Comparison of ENCODE assay signal across 23 cellular contexts in genomic region chr2:99485411-99485810, GRCh38. TPM values are rescaled to one million over a fixed set of nuclear protein-coding genes. Genes with fewer than 3 reads are reported as not detected.
A peak's percentile ranks its signal among the peaks of the same experiment; 100 is the strongest.
DNase-seq lines count a peak whose midpoint lies in the region; ATAC-seq and TF ChIP-seq lines count a peak whose summit lies in the region.
"Had no signal": no experiment of that assay in that cellular context is flagged by ENCODE, and none has a peak within 500 bp of the region (broad histone marks: within the 10 kb centered on the region; RNA-seq: fewer than 3 reads in every experiment).

No MANE protein-coding gene starts in this region.

- no peak for ATAC-seq in aorta (ENCODE audit: low FRiP score)
- ATAC-seq: stimulated activated memory B cell treated with anti-CD40 and anti-IgM and Interleukin-4, amounts not matched to agents 10 μg/mL and 1 μg/mL and 100 μg/mL, for 72 hours; upper lobe of right lung had no signal

- no peaks in the 10 kb centered on the region for H3K36me3 Mint-ChIP-seq in neural crest cell (ENCODE audit: low read depth)
- H3K36me3 Mint-ChIP-seq: immature natural killer cell had no signal

- no peak for TF ChIP-seq CTCF in neural crest cell (conservative IDR thresholded peaks at IDR 0.05)
- no peak for TF ChIP-seq CTCF in transverse colon (IDR thresholded peaks at IDR 0.05)

- intact Hi-C loops in aorta (cut with DNase I): loop anchor here in 1 of 2 donors (10.0 kb wide), 1 partner anchor 51 kb away; no protein-coding TSS in a partner anchor
- intact Hi-C loops in transverse colon (cut with DNase I; ENCODE audit: low total_unique reads): no loop called here

- in situ Hi-C loops in transverse colon (cut with MboI; ENCODE audit: low pct_ligation_motif_present in 1 of 4, low pct_unique_long_range_greater_than_20kb in 1 of 4, low sequenced_read_pairs in 3 of 4): loop anchor here in 3 of 4 donors (25.0 kb wide), 2 partner anchors 148 to 298 kb away; partner anchors contain the start of genes MITD1 (in 3 of the 3), MRPL30 (in 3 of the 3), EIF5B (in 2 of the 3) and TXNDC9 (in 2 of the 3)

- H3K9ac ChIP-seq in HUES6 (ENCODE audit: low read length): no peak overlapping the region
- H3K9ac ChIP-seq in adipocyte (ENCODE audit: low read length): no peak overlapping the region

- H3K9me3 ChIP-seq in HUES6 (ENCODE audit: control insufficient read depth, insufficient read depth, low read depth, low read length) (no peaks in the 10 kb centered on the region), adipocyte (ENCODE audit: control insufficient read depth, low read length) (no peaks in the 10 kb centered on the region), aorta (ENCODE audit: control insufficient read depth, low read length) (no peaks in the 10 kb centered on the region), transverse colon (no peaks in the 10 kb centered on the region)
- H3K9me3 ChIP-seq: esophagus squamous epithelium, SJSA1, upper lobe of right lung had no signal

- TF ChIP-seq EP300 in transverse colon (IDR thresholded peaks at IDR 0.05; ENCODE audit: low read depth): no peak

- no peaks in the 10 kb centered on the region for H3K27me3 ChIP-seq in HUES6 (ENCODE audit: control insufficient read depth, insufficient read depth, low read length)
- no peaks in the 10 kb centered on the region for H3K27me3 ChIP-seq in adipocyte (replicated peaks; ENCODE audit: control insufficient read depth, insufficient read depth, low read length)
- no peaks in the 10 kb centered on the region for H3K27me3 ChIP-seq in aorta (ENCODE audit: control insufficient read depth in 1 of 2, insufficient read depth in 2 of 2, low read length in 1 of 2)
- H3K27me3 ChIP-seq in transverse colon: no peaks in the 10 kb centered on the region
- H3K27me3 ChIP-seq: dorsolateral prefrontal cortex, esophagus squamous epithelium, SJSA1, upper lobe of right lung had no signal

- H3K27ac ChIP-seq in HUES6 (ENCODE audit: low read depth, low read length): 0 out of 2 replicates have a peak overlapping the region, but pooled peaks have one; percentile 17
- H3K27ac ChIP-seq in aorta (ENCODE audit: low read depth in 1 of 2, low read length in 2 of 2): no peak overlapping the region
- H3K27ac ChIP-seq in transverse colon: no peak overlapping the region
- H3K27ac ChIP-seq: 22Rv1, C4-2B, dorsolateral prefrontal cortex, SJSA1, upper lobe of right lung had no signal

- H3K4me3 Mint-ChIP-seq in neural crest cell: peak overlapping the region; percentile 82
- H3K4me3 Mint-ChIP-seq: activated CD4-positive, alpha-beta T cell treated with anti-CD3 and anti-CD28 coated beads, Interleukin-2, amount 10 ng/mL, durations not matched to agents 7 days and 5 days; activated naive CD4-positive, alpha-beta T cell treated with anti-CD3 and anti-CD28 coated beads for 36 hours; immature natural killer cell; stimulated activated memory B cell treated with anti-CD40 and anti-IgM and Interleukin-4, amounts not matched to agents 10 μg/mL and 1 μg/mL and 100 μg/mL, for 72 hours had no signal

- DNase-seq in DMS 273 (lab: John Stamatoyannopoulos, UW; ENCODE audit: unreplicated experiment) (peak; percentile 10), DMS 273 treated with DMSO at 0.1 percent for 48 hours (lab: John Stamatoyannopoulos, UW) (no peak), adipocyte (ENCODE audit: low read depth) (peak; percentile 19), neural crest cell (ENCODE audit: low read depth, low spot score) (no peak), aorta (no peak), transverse colon (no peak), T-helper 2 cell (no peak)
- DNase-seq: activated CD4-positive, alpha-beta T cell treated with anti-CD3 and anti-CD28 coated beads, Interleukin-2, amount 10 ng/mL, durations not matched to agents 7 days and 5 days; activated naive CD4-positive, alpha-beta T cell treated with anti-CD3 and anti-CD28 coated beads for 36 hours; DMS79; dorsolateral prefrontal cortex; esophagus squamous epithelium; head of caudate nucleus; immature natural killer cell; NCI-H1694 treated with DMSO at 0.1 percent for 48 hours; NCI-H510A; upper lobe of right lung had no signal

- H3K27me3 Mint-ChIP-seq in neural crest cell (ENCODE audit: low read depth): no peaks in the 10 kb centered on the region
- H3K27me3 Mint-ChIP-seq: activated CD4-positive, alpha-beta T cell treated with anti-CD3 and anti-CD28 coated beads, Interleukin-2, amount 10 ng/mL, durations not matched to agents 7 days and 5 days; progenitor cell of endocrine pancreas; stimulated activated memory B cell treated with anti-CD40 and anti-IgM and Interleukin-4, amounts not matched to agents 10 μg/mL and 1 μg/mL and 100 μg/mL, for 72 hours had no signal

- H3K4me3 ChIP-seq in HUES6 (ENCODE audit: low read depth, low read length) (no peak overlapping the region), adipocyte (ENCODE audit: low read length) (no peak overlapping the region), aorta (ENCODE audit: low read length in 2 of 2) (no peak overlapping the region), transverse colon (no peak overlapping the region)
- H3K4me3 ChIP-seq: SJSA1, upper lobe of right lung had no signal

- H3K36me3 ChIP-seq in HUES6 (ENCODE audit: control insufficient read depth, insufficient read depth, low read length): no peaks in the 10 kb centered on the region
- H3K36me3 ChIP-seq in adipocyte (ENCODE audit: control insufficient read depth, insufficient read depth, low read length, severe bottlenecking): no peaks in the 10 kb centered on the region
- H3K36me3 ChIP-seq in aorta (ENCODE audit: control insufficient read depth in 1 of 2, insufficient read depth in 2 of 2, low read length in 1 of 2): no peaks in the 10 kb centered on the region
- H3K36me3 ChIP-seq in transverse colon: no peaks in the 10 kb centered on the region
- H3K36me3 ChIP-seq: esophagus squamous epithelium, upper lobe of right lung had no signal

- peaks cover 41% of the 10 kb centered on the region for H3K4me1 Mint-ChIP-seq in neural crest cell

- no peaks in the 10 kb centered on the region for H3K9me3 Mint-ChIP-seq in neural crest cell
- H3K9me3 Mint-ChIP-seq: activated CD4-positive, alpha-beta T cell treated with anti-CD3 and anti-CD28 coated beads, Interleukin-2, amount 10 ng/mL, durations not matched to agents 7 days and 5 days; activated naive CD4-positive, alpha-beta T cell treated with anti-CD3 and anti-CD28 coated beads for 36 hours; immature natural killer cell; stimulated activated memory B cell treated with anti-CD40 and anti-IgM and Interleukin-4, amounts not matched to agents 10 μg/mL and 1 μg/mL and 100 μg/mL, for 72 hours had no signal

- 83 to 89% methylated on average over 3 of the region's 3 CpGs for WGBS in aorta, 2 donors
- 73 to 84% methylated on average over 3 of the region's 3 CpGs for WGBS in transverse colon (ENCODE audit: low coverage in 1 of 2), 2 donors

- no peak overlapping the region for H3K27ac Mint-ChIP-seq in neural crest cell (ENCODE audit: unreplicated experiment)
- H3K27ac Mint-ChIP-seq: activated CD4-positive, alpha-beta T cell treated with anti-CD3 and anti-CD28 coated beads, Interleukin-2, amount 10 ng/mL, durations not matched to agents 7 days and 5 days; activated naive CD4-positive, alpha-beta T cell treated with anti-CD3 and anti-CD28 coated beads for 36 hours; progenitor cell of endocrine pancreas; stimulated activated memory B cell treated with anti-CD40 and anti-IgM and Interleukin-4, amounts not matched to agents 10 μg/mL and 1 μg/mL and 100 μg/mL, for 72 hours had no signal

- H3K4me1 ChIP-seq in HUES6 (ENCODE audit: control insufficient read depth, insufficient read depth, low read length) (peaks cover 32% of the 10 kb centered on the region), adipocyte (ENCODE audit: control insufficient read depth, insufficient read depth, low read length) (peaks cover 23% of the 10 kb centered on the region), aorta (ENCODE audit: control insufficient read depth in 1 of 2, insufficient read depth in 2 of 2, low read length in 2 of 2) (no peaks in the 10 kb centered on the region), transverse colon (peaks cover 0 to 55% (median 35%) of the 10 kb centered on the region in 4 donors)

- TF ChIP-seq POLR2A in transverse colon (IDR thresholded peaks at IDR 0.05): no peak

RNA-seq across cellular contexts. Expression of gene REV1, which starts 4.4 kb away (rescaled TPM):
- total RNA-seq in neural crest cell: 48.6 and 49.9 TPM in 2 replicates
- total RNA-seq in aorta: 10 to 100 TPM; 50.8 to 69.0 TPM
- polyA plus RNA-seq in aorta: 10 to 100 TPM in 1 of 2 donors, 1 to 10 TPM in 1; 5.6 to 25.7 TPM
- 100 to 1,000 TPM in 2 of 4 donors, 10 to 100 TPM in 2; 23.2 to 199 (median 73.5) TPM for total RNA-seq in transverse colon

Comparison
In these comparisons a context has a peak if more than half of its experiments do, and no peak if none do; other contexts are left out.
1. DNase-seq: peak in DMS 273 (single experiment) and adipocyte (single experiment); none in DMS 273 treated with DMSO at 0.1 percent for 48 hours (single experiment), neural crest cell (single experiment), aorta (0 of 2), transverse colon (single experiment) and T-helper 2 cell (0 of 5).